ENCODE assay signal across 2 cellular contexts in the genomic region with DNA sequence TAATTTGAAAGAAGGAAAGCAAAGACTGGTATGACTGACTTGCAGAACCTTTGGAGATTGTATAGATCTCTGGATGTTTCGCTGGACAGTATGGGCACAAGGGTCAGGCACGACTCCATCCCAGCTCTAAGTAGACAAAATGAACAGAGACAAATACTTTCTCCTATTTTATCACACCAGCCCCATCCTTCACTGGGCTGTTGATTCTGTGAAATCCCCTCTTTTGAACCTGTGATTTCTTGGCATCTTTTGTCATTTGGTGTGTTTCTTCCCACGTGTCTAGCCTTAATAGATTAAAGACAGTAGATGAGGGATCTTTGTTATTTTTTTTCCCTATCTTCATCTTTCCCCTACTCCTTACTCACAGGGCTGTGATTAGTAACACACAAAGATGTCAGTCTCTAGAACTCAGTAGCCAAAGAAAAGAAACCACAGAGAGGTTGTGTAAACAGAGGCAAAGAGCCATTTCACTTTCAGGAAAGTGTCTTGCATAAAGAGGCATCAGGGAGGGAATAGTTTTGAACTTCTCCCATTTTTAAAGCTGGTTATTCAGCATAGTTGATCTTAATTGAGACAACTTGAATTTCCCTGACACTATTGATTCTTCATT.
TF ChIP-seq lines count a peak whose summit lies in the region.

No MANE protein-coding gene starts in this region.

TF ChIP-seq in IMR-90, 13 proteins besides CTCF, POLR2A, EP300 and RAD21 (continued from another document):
- TF ChIP-seq, protein P1, sequence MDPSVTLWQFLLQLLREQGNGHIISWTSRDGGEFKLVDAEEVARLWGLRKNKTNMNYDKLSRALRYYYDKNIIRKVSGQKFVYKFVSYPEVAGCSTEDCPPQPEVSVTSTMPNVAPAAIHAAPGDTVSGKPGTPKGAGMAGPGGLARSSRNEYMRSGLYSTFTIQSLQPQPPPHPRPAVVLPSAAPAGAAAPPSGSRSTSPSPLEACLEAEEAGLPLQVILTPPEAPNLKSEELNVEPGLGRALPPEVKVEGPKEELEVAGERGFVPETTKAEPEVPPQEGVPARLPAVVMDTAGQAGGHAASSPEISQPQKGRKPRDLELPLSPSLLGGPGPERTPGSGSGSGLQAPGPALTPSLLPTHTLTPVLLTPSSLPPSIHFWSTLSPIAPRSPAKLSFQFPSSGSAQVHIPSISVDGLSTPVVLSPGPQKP (IDR thresholded peaks at IDR 0.05; ENCODE audit: borderline replicate concordance, low read depth, low read length), result no peak
- TF ChIP-seq MAZ (IDR thresholded peaks at IDR 0.05; ENCODE audit: borderline replicate concordance, low read depth, low read length) (no peak), BHLHE40 (IDR thresholded peaks at IDR 0.05; ENCODE audit: low read depth, low read length) (no peak), RCOR1 (IDR thresholded peaks at IDR 0.05; ENCODE audit: insufficient replicate concordance, low read length) (no peak), MXI1 (IDR thresholded peaks at IDR 0.05; ENCODE audit: borderline replicate concordance, low read depth, low read length) (no peak), RFX5 (IDR thresholded peaks at IDR 0.05; ENCODE audit: low read depth, low read length) (no peak), MAFK (IDR thresholded peaks at IDR 0.05; ENCODE audit: low read depth, low read length) (no peak), NFE2L2 (IDR thresholded peaks at IDR 0.05; ENCODE audit: low read depth, low read length) (no peak), CEBPB (IDR thresholded peaks at IDR 0.05; ENCODE audit: low read depth, low read length) (no peak), SMC3 (IDR thresholded peaks at IDR 0.05; ENCODE audit: low read depth, low read length) (no peak)
- TF ChIP-seq, protein P2, sequence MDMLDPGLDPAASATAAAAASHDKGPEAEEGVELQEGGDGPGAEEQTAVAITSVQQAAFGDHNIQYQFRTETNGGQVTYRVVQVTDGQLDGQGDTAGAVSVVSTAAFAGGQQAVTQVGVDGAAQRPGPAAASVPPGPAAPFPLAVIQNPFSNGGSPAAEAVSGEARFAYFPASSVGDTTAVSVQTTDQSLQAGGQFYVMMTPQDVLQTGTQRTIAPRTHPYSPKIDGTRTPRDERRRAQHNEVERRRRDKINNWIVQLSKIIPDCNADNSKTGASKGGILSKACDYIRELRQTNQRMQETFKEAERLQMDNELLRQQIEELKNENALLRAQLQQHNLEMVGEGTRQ (IDR thresholded peaks at IDR 0.05; ENCODE audit: low read depth, low read length), result no peak

TF ChIP-seq in GM12878, 131 proteins besides CTCF, POLR2A, EP300 and RAD21 (continued from another document):
- TF ChIP-seq, protein P3, sequence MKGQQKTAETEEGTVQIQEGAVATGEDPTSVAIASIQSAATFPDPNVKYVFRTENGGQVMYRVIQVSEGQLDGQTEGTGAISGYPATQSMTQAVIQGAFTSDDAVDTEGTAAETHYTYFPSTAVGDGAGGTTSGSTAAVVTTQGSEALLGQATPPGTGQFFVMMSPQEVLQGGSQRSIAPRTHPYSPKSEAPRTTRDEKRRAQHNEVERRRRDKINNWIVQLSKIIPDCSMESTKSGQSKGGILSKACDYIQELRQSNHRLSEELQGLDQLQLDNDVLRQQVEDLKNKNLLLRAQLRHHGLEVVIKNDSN (IDR thresholded peaks at IDR 0.05; ENCODE audit: borderline replicate concordance, extremely low read length, insufficient read depth, low read depth, low read length), result no peak
- no peak for TF ChIP-seq SIX5 (IDR thresholded peaks at IDR 0.05; ENCODE audit: low read depth, low read length, severe bottlenecking)
- TF ChIP-seq, protein P4, sequence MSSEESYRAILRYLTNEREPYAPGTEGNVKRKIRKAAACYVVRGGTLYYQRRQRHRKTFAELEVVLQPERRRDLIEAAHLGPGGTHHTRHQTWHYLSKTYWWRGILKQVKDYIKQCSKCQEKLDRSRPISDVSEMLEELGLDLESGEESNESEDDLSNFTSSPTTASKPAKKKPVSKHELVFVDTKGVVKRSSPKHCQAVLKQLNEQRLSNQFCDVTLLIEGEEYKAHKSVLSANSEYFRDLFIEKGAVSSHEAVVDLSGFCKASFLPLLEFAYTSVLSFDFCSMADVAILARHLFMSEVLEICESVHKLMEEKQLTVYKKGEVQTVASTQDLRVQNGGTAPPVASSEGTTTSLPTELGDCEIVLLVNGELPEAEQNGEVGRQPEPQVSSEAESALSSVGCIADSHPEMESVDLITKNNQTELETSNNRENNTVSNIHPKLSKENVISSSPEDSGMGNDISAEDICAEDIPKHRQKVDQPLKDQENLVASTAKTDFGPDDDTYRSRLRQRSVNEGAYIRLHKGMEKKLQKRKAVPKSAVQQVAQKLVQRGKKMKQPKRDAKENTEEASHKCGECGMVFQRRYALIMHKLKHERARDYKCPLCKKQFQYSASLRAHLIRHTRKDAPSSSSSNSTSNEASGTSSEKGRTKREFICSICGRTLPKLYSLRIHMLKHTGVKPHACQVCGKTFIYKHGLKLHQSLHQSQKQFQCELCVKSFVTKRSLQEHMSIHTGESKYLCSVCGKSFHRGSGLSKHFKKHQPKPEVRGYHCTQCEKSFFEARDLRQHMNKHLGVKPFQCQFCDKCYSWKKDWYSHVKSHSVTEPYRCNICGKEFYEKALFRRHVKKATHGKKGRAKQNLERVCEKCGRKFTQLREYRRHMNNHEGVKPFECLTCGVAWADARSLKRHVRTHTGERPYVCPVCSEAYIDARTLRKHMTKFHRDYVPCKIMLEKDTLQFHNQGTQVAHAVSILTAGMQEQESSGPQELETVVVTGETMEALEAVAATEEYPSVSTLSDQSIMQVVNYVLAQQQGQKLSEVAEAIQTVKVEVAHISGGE (CRISPR knock-in tag; IDR thresholded peaks at IDR 0.05), result no peak
- TF ChIP-seq TARDBP (IDR thresholded peaks at IDR 0.05; ENCODE audit: borderline replicate concordance), result no peak
- TF ChIP-seq RELA (IDR thresholded peaks at IDR 0.05; ENCODE audit: borderline replicate concordance, partially characterized antibody), result no peak
- TF ChIP-seq, protein P5, sequence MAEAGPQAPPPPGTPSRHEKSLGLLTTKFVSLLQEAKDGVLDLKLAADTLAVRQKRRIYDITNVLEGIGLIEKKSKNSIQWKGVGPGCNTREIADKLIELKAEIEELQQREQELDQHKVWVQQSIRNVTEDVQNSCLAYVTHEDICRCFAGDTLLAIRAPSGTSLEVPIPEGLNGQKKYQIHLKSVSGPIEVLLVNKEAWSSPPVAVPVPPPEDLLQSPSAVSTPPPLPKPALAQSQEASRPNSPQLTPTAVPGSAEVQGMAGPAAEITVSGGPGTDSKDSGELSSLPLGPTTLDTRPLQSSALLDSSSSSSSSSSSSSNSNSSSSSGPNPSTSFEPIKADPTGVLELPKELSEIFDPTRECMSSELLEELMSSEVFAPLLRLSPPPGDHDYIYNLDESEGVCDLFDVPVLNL (IDR thresholded peaks at IDR 0.05; ENCODE audit: low read depth, low read length), result no peak
- no peak for TF ChIP-seq NFYA (IDR thresholded peaks at IDR 0.05; ENCODE audit: borderline replicate concordance, low read depth, low read length)
- no peak for TF ChIP-seq ZNF274 (IDR thresholded peaks at IDR 0.05; ENCODE audit: insufficient read depth, insufficient read length)
- no peak for TF ChIP-seq JUNB (IDR thresholded peaks at IDR 0.05)
- TF ChIP-seq TAF1 (IDR thresholded peaks at IDR 0.05; ENCODE audit: borderline replicate concordance, low read depth, low read length), result no peak
- no peak for TF ChIP-seq KDM1A (IDR thresholded peaks at IDR 0.05; ENCODE audit: borderline replicate concordance)
- TF ChIP-seq STAT3 (IDR thresholded peaks at IDR 0.05; ENCODE audit: low read depth, low read length), result no peak
- TF ChIP-seq, protein P6, sequence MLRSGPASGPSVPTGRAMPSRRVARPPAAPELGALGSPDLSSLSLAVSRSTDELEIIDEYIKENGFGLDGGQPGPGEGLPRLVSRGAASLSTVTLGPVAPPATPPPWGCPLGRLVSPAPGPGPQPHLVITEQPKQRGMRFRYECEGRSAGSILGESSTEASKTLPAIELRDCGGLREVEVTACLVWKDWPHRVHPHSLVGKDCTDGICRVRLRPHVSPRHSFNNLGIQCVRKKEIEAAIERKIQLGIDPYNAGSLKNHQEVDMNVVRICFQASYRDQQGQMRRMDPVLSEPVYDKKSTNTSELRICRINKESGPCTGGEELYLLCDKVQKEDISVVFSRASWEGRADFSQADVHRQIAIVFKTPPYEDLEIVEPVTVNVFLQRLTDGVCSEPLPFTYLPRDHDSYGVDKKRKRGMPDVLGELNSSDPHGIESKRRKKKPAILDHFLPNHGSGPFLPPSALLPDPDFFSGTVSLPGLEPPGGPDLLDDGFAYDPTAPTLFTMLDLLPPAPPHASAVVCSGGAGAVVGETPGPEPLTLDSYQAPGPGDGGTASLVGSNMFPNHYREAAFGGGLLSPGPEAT (IDR thresholded peaks at IDR 0.05; ENCODE audit: low read depth), result no peak
- TF ChIP-seq EED (IDR thresholded peaks at IDR 0.05; ENCODE audit: low read depth), result no peak
- TF ChIP-seq, protein P7, sequence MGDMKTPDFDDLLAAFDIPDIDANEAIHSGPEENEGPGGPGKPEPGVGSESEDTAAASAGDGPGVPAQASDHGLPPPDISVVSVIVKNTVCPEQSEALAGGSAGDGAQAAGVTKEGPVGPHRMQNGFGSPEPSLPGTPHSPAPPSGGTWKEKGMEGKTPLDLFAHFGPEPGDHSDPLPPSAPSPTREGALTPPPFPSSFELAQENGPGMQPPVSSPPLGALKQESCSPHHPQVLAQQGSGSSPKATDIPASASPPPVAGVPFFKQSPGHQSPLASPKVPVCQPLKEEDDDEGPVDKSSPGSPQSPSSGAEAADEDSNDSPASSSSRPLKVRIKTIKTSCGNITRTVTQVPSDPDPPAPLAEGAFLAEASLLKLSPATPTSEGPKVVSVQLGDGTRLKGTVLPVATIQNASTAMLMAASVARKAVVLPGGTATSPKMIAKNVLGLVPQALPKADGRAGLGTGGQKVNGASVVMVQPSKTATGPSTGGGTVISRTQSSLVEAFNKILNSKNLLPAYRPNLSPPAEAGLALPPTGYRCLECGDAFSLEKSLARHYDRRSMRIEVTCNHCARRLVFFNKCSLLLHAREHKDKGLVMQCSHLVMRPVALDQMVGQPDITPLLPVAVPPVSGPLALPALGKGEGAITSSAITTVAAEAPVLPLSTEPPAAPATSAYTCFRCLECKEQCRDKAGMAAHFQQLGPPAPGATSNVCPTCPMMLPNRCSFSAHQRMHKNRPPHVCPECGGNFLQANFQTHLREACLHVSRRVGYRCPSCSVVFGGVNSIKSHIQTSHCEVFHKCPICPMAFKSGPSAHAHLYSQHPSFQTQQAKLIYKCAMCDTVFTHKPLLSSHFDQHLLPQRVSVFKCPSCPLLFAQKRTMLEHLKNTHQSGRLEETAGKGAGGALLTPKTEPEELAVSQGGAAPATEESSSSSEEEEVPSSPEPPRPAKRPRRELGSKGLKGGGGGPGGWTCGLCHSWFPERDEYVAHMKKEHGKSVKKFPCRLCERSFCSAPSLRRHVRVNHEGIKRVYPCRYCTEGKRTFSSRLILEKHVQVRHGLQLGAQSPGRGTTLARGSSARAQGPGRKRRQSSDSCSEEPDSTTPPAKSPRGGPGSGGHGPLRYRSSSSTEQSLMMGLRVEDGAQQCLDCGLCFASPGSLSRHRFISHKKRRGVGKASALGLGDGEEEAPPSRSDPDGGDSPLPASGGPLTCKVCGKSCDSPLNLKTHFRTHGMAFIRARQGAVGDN (IDR thresholded peaks at IDR 0.05), result no peak
- TF ChIP-seq, protein P8, sequence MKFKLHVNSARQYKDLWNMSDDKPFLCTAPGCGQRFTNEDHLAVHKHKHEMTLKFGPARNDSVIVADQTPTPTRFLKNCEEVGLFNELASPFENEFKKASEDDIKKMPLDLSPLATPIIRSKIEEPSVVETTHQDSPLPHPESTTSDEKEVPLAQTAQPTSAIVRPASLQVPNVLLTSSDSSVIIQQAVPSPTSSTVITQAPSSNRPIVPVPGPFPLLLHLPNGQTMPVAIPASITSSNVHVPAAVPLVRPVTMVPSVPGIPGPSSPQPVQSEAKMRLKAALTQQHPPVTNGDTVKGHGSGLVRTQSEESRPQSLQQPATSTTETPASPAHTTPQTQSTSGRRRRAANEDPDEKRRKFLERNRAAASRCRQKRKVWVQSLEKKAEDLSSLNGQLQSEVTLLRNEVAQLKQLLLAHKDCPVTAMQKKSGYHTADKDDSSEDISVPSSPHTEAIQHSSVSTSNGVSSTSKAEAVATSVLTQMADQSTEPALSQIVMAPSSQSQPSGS (IDR thresholded peaks at IDR 0.05; ENCODE audit: low read length), result no peak
- no peak for TF ChIP-seq NR2C1 (IDR thresholded peaks at IDR 0.05)
- TF ChIP-seq ZNF622 (IDR thresholded peaks at IDR 0.05), result no peak
TF ChIP-seq in GM12878: peak in this region for 0.
